In genomic region chr1:52752427-52752826, GRCh38 we compare ENCODE assay signal across 1 cellular context.
TF ChIP-seq lines count a peak whose summit lies in the region.

No MANE protein-coding gene starts in this region.

TF ChIP-seq in HCT116, 20 proteins besides CTCF, POLR2A, EP300 and RAD21:
- TF ChIP-seq ZNF274 (IDR thresholded peaks at IDR 0.05; ENCODE audit: low read depth, low read length) (no peak), ATF3 (IDR thresholded peaks at IDR 0.05) (no peak), EZH2 (IDR thresholded peaks at IDR 0.05) (no peak), YY1 (IDR thresholded peaks at IDR 0.05; ENCODE audit: extremely low read depth, insufficient replicate concordance, low read depth, low read length) (no peak)
- TF ChIP-seq, protein P1, sequence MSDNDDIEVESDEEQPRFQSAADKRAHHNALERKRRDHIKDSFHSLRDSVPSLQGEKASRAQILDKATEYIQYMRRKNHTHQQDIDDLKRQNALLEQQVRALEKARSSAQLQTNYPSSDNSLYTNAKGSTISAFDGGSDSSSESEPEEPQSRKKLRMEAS (IDR thresholded peaks at IDR 0.05), result no peak
